ENCODE assay signal across 13 cellular contexts in genomic region chr7:76063525-76063924, GRCh38. TPM values are rescaled to one million over a fixed set of nuclear protein-coding genes. Genes with fewer than 3 reads are reported as not detected.
A peak's percentile ranks its signal among the peaks of the same experiment; 100 is the strongest.
DNase-seq lines count a peak whose midpoint lies in the region; ATAC-seq and TF ChIP-seq lines count a peak whose summit lies in the region.
"Had no signal": no experiment of that assay in that cellular context is flagged by ENCODE, and none has a peak within 500 bp of the region (broad histone marks: within the 10 kb centered on the region; RNA-seq: fewer than 3 reads in every experiment).

No MANE protein-coding gene starts in this region.

- intact Hi-C loops in Right ventricle myocardium inferior (cut with DNase I) (no loop called here), cardiac septum (cut with DNase I) (no loop called here), left ventricle myocardium superior (cut with micrococcal nuclease) (no loop called here)

- H3K4me1 ChIP-seq in Peyer's patch = no peaks in the 10 kb centered on the region
- peaks cover 0 to 13% (median 0%) of the 10 kb centered on the region in 4 donors for H3K4me1 ChIP-seq in tibial nerve

- TF ChIP-seq POLR2A in Peyer's patch (IDR thresholded peaks at IDR 0.05) = no peak
- no peak for TF ChIP-seq POLR2A in tibial nerve (IDR thresholded peaks at IDR 0.05)

- H3K27me3 ChIP-seq in Peyer's patch (no peaks in the 10 kb centered on the region), tibial nerve (no peaks in the 10 kb centered on the region)
- H3K27me3 ChIP-seq: BLaER1 had no signal

- ATAC-seq in Right ventricle myocardium inferior = peak; percentile 47
- peak; percentile 31 for ATAC-seq in left ventricle myocardium superior
- no peak for ATAC-seq in GM18517 (IDR thresholded peaks at IDR 0.05; ENCODE audit: unreplicated experiment)
- ATAC-seq: stimulated activated memory B cell treated with anti-CD40 and anti-IgM and Interleukin-4, amounts not matched to agents 10 μg/mL and 1 μg/mL and 100 μg/mL, for 72 hours had no signal

- TF ChIP-seq EP300 in tibial nerve (IDR thresholded peaks at IDR 0.05) = no peak

- H3K36me3 ChIP-seq in Peyer's patch (peaks cover 0 to 87% (median 6%) of the 10 kb centered on the region in 3 donors), tibial nerve (peaks cover 2 to 96% (median 25%) of the 10 kb centered on the region in 3 donors)

- DNase-seq in Right ventricle myocardium inferior (ENCODE audit: missing footprints) = peak; percentile 84
- no peak for DNase-seq in cardiac septum (ENCODE audit: low spot score)
- peak in 2 of 3 donors; percentile 71 to 73 for DNase-seq in Peyer's patch
- DNase-seq in left ventricle myocardium superior = peak; percentile 87
- DNase-seq in GM19238 (ENCODE audit: insufficient read length, low spot score) = no peak
- no peak for DNase-seq in GOT3 (lab: John Stamatoyannopoulos, UW)
- DNase-seq in tibial nerve (ENCODE audit: low spot score in 2 of 2) = no peak
- DNase-seq: activated CD4-positive, alpha-beta T cell treated with anti-CD3 and anti-CD28 coated beads for 4 hours; NCI-H1436; stimulated activated CD4-positive, alpha-beta T cell treated with anti-CD3 and anti-CD28 coated beads, Interleukin-2, amount 100 ng/mL, for 48 hours had no signal

- H3K4me3 ChIP-seq in Peyer's patch = no peak overlapping the region
- H3K4me3 ChIP-seq in tibial nerve = no peak overlapping the region
- H3K4me3 ChIP-seq: BLaER1 had no signal

- no peaks in the 10 kb centered on the region for H3K9me3 ChIP-seq in Peyer's patch
- H3K9me3 ChIP-seq in tibial nerve = no peaks in the 10 kb centered on the region
- H3K9me3 ChIP-seq: BLaER1 had no signal

- H3K27ac ChIP-seq in Peyer's patch (no peak overlapping the region), tibial nerve (no peak overlapping the region)
- H3K27ac ChIP-seq: BLaER1 had no signal

- TF ChIP-seq CTCF in Peyer's patch (IDR thresholded peaks at IDR 0.05) = no peak
- no peak for TF ChIP-seq CTCF in tibial nerve (IDR thresholded peaks at IDR 0.05)

- WGBS in tibial nerve, 2 donors = 79 to 92% methylated on average over 12 to 14 of the region's 14 CpGs

RNA-seq across cellular contexts. Expression of gene MDH2, which starts 15.6 kb away (rescaled TPM):
- total RNA-seq in Right ventricle myocardium inferior (688 TPM), cardiac septum (376 TPM), Peyer's patch (100 to 1,000 TPM in 3 of 4 donors, 10 to 100 TPM in 1; 52.0 to 179 (median 139) TPM), left ventricle myocardium superior (680 TPM), tibial nerve (10 to 100 TPM; 57.1 to 81.0 (median 69.4) TPM)

RNA-seq across cellular contexts. Expression of gene STYXL1, which starts 15.7 kb away (rescaled TPM):
- total RNA-seq in Right ventricle myocardium inferior (21.6 TPM), cardiac septum (16.1 TPM), Peyer's patch (10 to 100 TPM; 14.2 to 42.9 (median 29.5) TPM), left ventricle myocardium superior (21.9 TPM), tibial nerve (10 to 100 TPM in 3 of 4 donors, 1 to 10 TPM in 1; 9.9 to 45.7 (median 29.0) TPM)

Comparison
In these comparisons a context has a peak if more than half of its experiments do, and no peak if none do; other contexts are left out.
1. DNase-seq: peak in Right ventricle myocardium inferior (single experiment), Peyer's patch (2 of 3) and left ventricle myocardium superior (single experiment); none in cardiac septum (single experiment), GM19238 (single experiment), GOT3 (single experiment) and tibial nerve (0 of 2).